ENCODE assay signal across 8 cellular contexts in the genomic region with DNA sequence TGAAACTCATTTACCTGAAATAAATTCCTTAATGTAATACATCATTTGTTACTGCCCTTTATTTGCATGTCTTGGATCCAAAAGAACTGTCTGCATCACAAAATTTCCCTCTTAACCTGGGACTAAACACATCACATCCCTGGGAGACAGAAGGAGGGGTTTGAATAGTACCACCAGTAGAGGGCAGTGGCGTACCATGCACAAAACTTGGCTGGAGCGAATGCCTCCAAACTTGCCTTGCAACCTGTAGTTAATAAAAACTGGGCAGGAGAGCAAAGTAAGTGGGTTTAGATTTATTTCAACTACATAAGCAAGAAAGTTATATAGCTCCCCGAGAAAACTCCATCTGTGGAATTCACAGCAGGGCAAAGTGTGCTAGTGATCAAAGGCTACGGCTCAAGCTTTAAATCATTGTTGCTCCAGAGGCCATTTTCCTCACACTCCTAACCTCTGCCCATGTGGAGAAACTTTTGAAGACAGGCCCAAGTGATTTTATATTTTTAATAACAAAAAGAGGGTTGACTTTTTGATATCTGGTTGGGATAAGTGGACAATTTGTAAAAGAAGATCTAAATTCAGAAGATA.
A peak's percentile ranks its signal among the peaks of the same experiment; 100 is the strongest.
DNase-seq lines count a peak whose midpoint lies in the region; ATAC-seq and TF ChIP-seq lines count a peak whose summit lies in the region.

No MANE protein-coding gene starts in this region.

- ATAC-seq in GM18517 (IDR thresholded peaks at IDR 0.05; ENCODE audit: unreplicated experiment) = peak; percentile 56
- no peak for ATAC-seq in GM18873 (IDR thresholded peaks at IDR 0.05; ENCODE audit: low FRiP score, unreplicated experiment)

- no peak overlapping the region for H3K9ac ChIP-seq in SK-N-SH

- H3K4me1 ChIP-seq in SK-N-SH (ENCODE audit: control insufficient read depth in 1 of 2, insufficient read depth in 2 of 2, low read depth in 1 of 2, low read length in 1 of 2) = no peaks in the 10 kb centered on the region
- H3K4me1 ChIP-seq in esophagus muscularis mucosa = no peaks in the 10 kb centered on the region
- no peaks in the 10 kb centered on the region for H3K4me1 ChIP-seq in osteoblast (ENCODE audit: insufficient read depth, low read length)

- H3K4me2 ChIP-seq in SK-N-SH (no peak overlapping the region), osteoblast (ENCODE audit: insufficient read depth, low read length) (no peak overlapping the region)

- H3K36me3 ChIP-seq in SK-N-SH (replicated peaks in 1 of 2; ENCODE audit: control insufficient read depth in 1 of 2, insufficient read depth in 2 of 2, low read length in 1 of 2) = no peaks in the 10 kb centered on the region
- no peaks in the 10 kb centered on the region for H3K36me3 ChIP-seq in esophagus muscularis mucosa
- H3K36me3 ChIP-seq in osteoblast (ENCODE audit: insufficient read depth, low read length) = no peaks in the 10 kb centered on the region

- DNase-seq in COR-L47 (lab: John Stamatoyannopoulos, UW) (peak; percentile 35), SK-N-SH (peak; percentile 38), esophagus muscularis mucosa (ENCODE audit: extremely low spot score) (no peak), osteoblast (ENCODE audit: insufficient read length, low spot score, missing footprints) (peak; percentile 45), GOT3 (lab: John Stamatoyannopoulos, UW) (no peak)

- H4K20me1 ChIP-seq in SK-N-SH (ENCODE audit: insufficient read depth) = no peaks in the 10 kb centered on the region
- no peaks in the 10 kb centered on the region for H4K20me1 ChIP-seq in osteoblast (ENCODE audit: insufficient read depth, low read length)

- H3K9me2 ChIP-seq in SK-N-SH = no peaks in the 10 kb centered on the region

- no peak for TF ChIP-seq POLR2A in esophagus muscularis mucosa (IDR thresholded peaks at IDR 0.05; ENCODE audit: low read depth)

- H2AFZ ChIP-seq in SK-N-SH (ENCODE audit: low read depth) = no peak overlapping the region
- no peak overlapping the region for H2AFZ ChIP-seq in osteoblast (ENCODE audit: low read length)

- 38% methylated on average over 4 of the region's 4 CpGs for WGBS in SK-N-SH (ENCODE audit: low lambda C conversion rate)
- WGBS in esophagus muscularis mucosa = 50% methylated on average over 4 of the region's 4 CpGs

- TF ChIP-seq RAD21 in Ishikawa (IDR thresholded peaks at IDR 0.05; ENCODE audit: low read depth) = peak; percentile 66
- TF ChIP-seq RAD21 in SK-N-SH (IDR thresholded peaks at IDR 0.05; ENCODE audit: low read length) = peak; percentile 73

- TF ChIP-seq EP300 in Ishikawa (IDR thresholded peaks at IDR 0.05; ENCODE audit: borderline replicate concordance) = no peak
- TF ChIP-seq EP300 in SK-N-SH (IDR thresholded peaks at IDR 0.05; ENCODE audit: borderline replicate concordance in 1 of 2, low read depth in 1 of 2, low read length in 1 of 2) = no peak
- no peak for TF ChIP-seq EP300 in esophagus muscularis mucosa (IDR thresholded peaks at IDR 0.05)

- POLR2A ChIA-PET in SK-N-SH (lab: Yijun Ruan, JAX) = no interaction called here

- CTCF ChIA-PET in SK-N-SH (lab: Yijun Ruan, JAX) = interaction anchor here (0.7 to 1.3 kb wide), 5 partner anchors 10 to 724 kb away, joined by 3 to 6 read pairs (median 3); no protein-coding TSS in a partner anchor

- H3K9me3 ChIP-seq in SK-N-SH = no peaks in the 10 kb centered on the region
- peaks cover 0 to 11% (median 0%) of the 10 kb centered on the region in 4 donors for H3K9me3 ChIP-seq in esophagus muscularis mucosa
- H3K9me3 ChIP-seq in osteoblast (ENCODE audit: low read depth, low read length) = no peaks in the 10 kb centered on the region

- no peak overlapping the region; a peak in 1 of 4 replicates for H3K4me3 ChIP-seq in SK-N-SH (ENCODE audit: low read depth in 2 of 2, low read length in 1 of 2)
- no peak overlapping the region for H3K4me3 ChIP-seq in esophagus muscularis mucosa
- H3K4me3 ChIP-seq in osteoblast (ENCODE audit: insufficient read depth, low read length) = no peak overlapping the region

- H3K27ac ChIP-seq in SK-N-SH (ENCODE audit: low read depth in 2 of 2, low read length in 1 of 2) = no peak overlapping the region
- H3K27ac ChIP-seq in esophagus muscularis mucosa (replicated peaks in 1 of 4) = no peak overlapping the region
- H3K27ac ChIP-seq in osteoblast (ENCODE audit: low read depth, low read length) = no peak overlapping the region

- TF ChIP-seq CTCF in SK-N-SH (IDR thresholded peaks at IDR 0.05) (peak; percentile 75), esophagus muscularis mucosa (IDR thresholded peaks at IDR 0.05) (peak; percentile 44 to 74 (median 73)), osteoblast (IDR thresholded peaks at IDR 0.05; ENCODE audit: extremely low read depth, low read depth, low read length) (peak; percentile 54)

- H3K79me2 ChIP-seq in SK-N-SH (ENCODE audit: insufficient read depth) = no peaks in the 10 kb centered on the region
- H3K79me2 ChIP-seq in osteoblast (ENCODE audit: insufficient read depth, low read length) = no peaks in the 10 kb centered on the region

- H3K27me3 ChIP-seq in SK-N-SH (ENCODE audit: insufficient read depth) (no peaks in the 10 kb centered on the region), esophagus muscularis mucosa (no peaks in the 10 kb centered on the region), osteoblast (ENCODE audit: insufficient read depth, low read length) (no peaks in the 10 kb centered on the region)

- intact Hi-C loops in esophagus muscularis mucosa (cut with DNase I) = no loop called here

- H3F3A ChIP-seq in SK-N-SH (replicated peaks; ENCODE audit: insufficient read depth) = no peaks in the 10 kb centered on the region

TF ChIP-seq in Ishikawa, 13 proteins besides CTCF, POLR2A, EP300 and RAD21 (continues in another document):
- TF ChIP-seq USF1 (IDR thresholded peaks at IDR 0.05) (no peak), NFIC (IDR thresholded peaks at IDR 0.05) (no peak), CEBPB (IDR thresholded peaks at IDR 0.05) (no peak), TCF12 (IDR thresholded peaks at IDR 0.05; ENCODE audit: low read depth) (no peak), EGR1 (IDR thresholded peaks at IDR 0.05) (no peak), YY1 (IDR thresholded peaks at IDR 0.05; ENCODE audit: low read depth) (no peak), TAF1 (IDR thresholded peaks at IDR 0.05; ENCODE audit: low read depth) (no peak), FOXM1 (IDR thresholded peaks at IDR 0.05; ENCODE audit: borderline replicate concordance, low read depth) (no peak), TEAD4 (IDR thresholded peaks at IDR 0.05) (no peak), MAX (IDR thresholded peaks at IDR 0.05) (no peak), ZBTB7A (IDR thresholded peaks at IDR 0.05; ENCODE audit: low read depth) (no peak)

TF ChIP-seq in SK-N-SH, 30 proteins besides CTCF, POLR2A, EP300 and RAD21:
- TF ChIP-seq SIN3A (IDR thresholded peaks at IDR 0.05; ENCODE audit: borderline replicate concordance, low read depth, low read length) (no peak), SMC3 (IDR thresholded peaks at IDR 0.05; ENCODE audit: low read depth, low read length) (peak; percentile 43; the same call in 1 of the 2 replicates)
TF ChIP-seq in SK-N-SH: peak in this region for 1.

Comparison
In these comparisons a context has a peak if more than half of its experiments do, and no peak if none do; other contexts are left out.
1. DNase-seq: peak in COR-L47 (single experiment), SK-N-SH (single experiment) and osteoblast (single experiment); none in esophagus muscularis mucosa (single experiment) and GOT3 (single experiment).
2. Peak in every context shown above with its lines, with median percentiles within 50 percentile points of each other: CTCF ChIP-seq.